31 cellular contexts compared by ENCODE assay signal in genomic region chr17:1535737-1536136, GRCh38.
"Had no signal": no experiment of that assay in that cellular context is flagged by ENCODE, and none has a peak within 500 bp of the region (broad histone marks: within the 10 kb centered on the region; RNA-seq: fewer than 3 reads in every experiment).

No MANE protein-coding gene starts in this region.

- H3K9me3 Mint-ChIP-seq: naive thymus-derived CD4-positive, alpha-beta T cell; natural killer cell; nephron; neural crest cell; stimulated activated memory B cell treated with anti-CD40 and anti-IgM and Interleukin-4, amounts not matched to agents 10 μg/mL and 1 μg/mL and 100 μg/mL, for 72 hours; stimulated activated naive CD8-positive, alpha-beta T cell treated with anti-CD3 and anti-CD28 coated beads, Interleukin-15, amount 100 ng/mL, for 72 hours; type B pancreatic cell had no signal

- H3K4me1 ChIP-seq: pancreas, prostate gland, right lobe of liver, suprapubic skin, testis, tibial artery, transverse colon, upper lobe of right lung, uterus had no signal

- H3K4me1 Mint-ChIP-seq: natural killer cell; neural crest cell; stimulated activated naive CD8-positive, alpha-beta T cell treated with anti-CD3 and anti-CD28 coated beads, Interleukin-15, amount 100 ng/mL, for 72 hours had no signal

- H3K4me3 ChIP-seq: pancreas, prostate gland, right lobe of liver, skin epidermis, smooth muscle cell, spleen, suprapubic skin, testis, tibial artery, transverse colon, upper lobe of right lung, uterus had no signal

- ATAC-seq: naive thymus-derived CD4-positive, alpha-beta T cell; natural killer cell; pancreas; right lobe of liver; stimulated activated memory B cell treated with anti-CD40 and anti-IgM and Interleukin-4, amounts not matched to agents 10 μg/mL and 1 μg/mL and 100 μg/mL, for 72 hours; stimulated activated naive CD8-positive, alpha-beta T cell treated with anti-CD3 and anti-CD28 coated beads, Interleukin-15, amount 100 ng/mL, for 72 hours; stimulated activated naive CD8-positive, alpha-beta T cell treated with anti-CD3 and anti-CD28 coated beads, Interleukin-15, Interleukin-2, amounts not matched to agents 100 U/mL and 50 U/mL, for 24 hours; upper lobe of right lung had no signal

- H3K27me3 Mint-ChIP-seq: naive thymus-derived CD4-positive, alpha-beta T cell; stimulated activated memory B cell treated with anti-CD40 and anti-IgM and Interleukin-4, amounts not matched to agents 10 μg/mL and 1 μg/mL and 100 μg/mL, for 72 hours; stimulated activated naive CD8-positive, alpha-beta T cell treated with anti-CD3 and anti-CD28 coated beads, Interleukin-15, amount 100 ng/mL, for 72 hours; type B pancreatic cell had no signal

- H3K36me3 ChIP-seq: uterus had no signal

- H3K27ac Mint-ChIP-seq: natural killer cell; nephron; stimulated activated memory B cell treated with anti-CD40 and anti-IgM and Interleukin-4, amounts not matched to agents 10 μg/mL and 1 μg/mL and 100 μg/mL, for 72 hours; type B pancreatic cell had no signal

- DNase-seq: naive thymus-derived CD4-positive, alpha-beta T cell; natural killer cell; nucleus accumbens; pancreas; retina; right cardiac atrium; right lobe of liver; spleen; stimulated activated CD4-positive, alpha-beta T cell treated with anti-CD3 and anti-CD28 coated beads, Interleukin-12 subunit alpha, Interleukin-12 subunit beta, amount 100 ng/mL, for 4 hours; stimulated activated CD4-positive, alpha-beta T cell treated with anti-CD3 and anti-CD28 coated beads, Interleukin-1b, Interleukin-23, amount 100 ng/mL, for 48 hours; stimulated activated CD4-positive, alpha-beta T cell treated with anti-CD3 and anti-CD28 coated beads, Interleukin-4, amount 100 ng/mL, for 1 hour; stimulated activated CD4-positive, alpha-beta T cell treated with anti-CD3 and anti-CD28 coated beads, Interleukin-4, amount 100 ng/mL, for 4 hours; stimulated activated CD8-positive, alpha-beta memory T cell treated with anti-CD3 and anti-CD28 coated beads, Interleukin-4, amount 100 ng/mL, for 48 hours; stimulated activated naive CD4-positive, alpha-beta T cell; stimulated activated naive CD8-positive, alpha-beta T cell treated with anti-CD3 and anti-CD28 coated beads, Interleukin-15, amount 100 ng/mL, for 72 hours; stimulated activated naive CD8-positive, alpha-beta T cell treated with anti-CD3 and anti-CD28 coated beads, Interleukin-15, Interleukin-2, amounts not matched to agents 100 U/mL and 50 U/mL, for 24 hours; substantia nigra; testis; tibial artery; transverse colon; upper lobe of right lung; uterus had no signal

- H3K4me2 ChIP-seq: smooth muscle cell had no signal

- H3K27ac ChIP-seq: neutrophil, pancreas, prostate gland, right lobe of liver, skin epidermis, spleen, suprapubic skin, testis, tibial artery, transverse colon, upper lobe of right lung, uterus had no signal

- H3K9me3 ChIP-seq: neutrophil, pancreas, prostate gland, right lobe of liver, spleen, suprapubic skin, testis, tibial artery, transverse colon, upper lobe of right lung, uterus had no signal

- H3K4me3 Mint-ChIP-seq: naive thymus-derived CD4-positive, alpha-beta T cell; natural killer cell; nephron; neural crest cell; stimulated activated memory B cell treated with anti-CD40 and anti-IgM and Interleukin-4, amounts not matched to agents 10 μg/mL and 1 μg/mL and 100 μg/mL, for 72 hours; stimulated activated naive CD8-positive, alpha-beta T cell treated with anti-CD3 and anti-CD28 coated beads, Interleukin-15, amount 100 ng/mL, for 72 hours; type B pancreatic cell had no signal

- H3K27me3 ChIP-seq: neutrophil, pancreas, right lobe of liver, spleen, suprapubic skin, testis, tibial artery, transverse colon, upper lobe of right lung, uterus had no signal
